In the genomic region with DNA sequence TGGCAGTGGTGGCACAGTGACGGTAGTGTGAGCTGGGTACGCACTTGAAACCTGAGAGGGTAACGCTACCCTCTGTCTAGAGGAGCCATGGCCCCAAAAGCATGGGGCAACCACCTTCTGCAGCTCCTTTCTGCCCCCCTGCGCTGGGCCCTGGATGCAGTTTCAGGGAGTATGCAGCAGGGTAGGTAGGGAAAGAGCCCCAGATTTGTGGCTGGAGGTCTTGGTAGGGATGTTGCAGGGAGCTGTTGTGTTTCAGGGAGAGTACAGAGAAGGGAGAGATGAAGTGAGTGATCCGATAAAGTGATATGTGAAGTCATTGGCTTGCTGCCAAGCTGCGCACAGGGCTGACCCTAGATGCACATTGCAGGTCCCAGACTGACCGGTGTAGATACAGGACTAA, we compare ENCODE assay signal across 15 cellular contexts. TPM values are rescaled to one million over a fixed set of nuclear protein-coding genes. Genes with fewer than 3 reads are reported as not detected.
DNase-seq lines count a peak whose midpoint lies in the region; ATAC-seq and TF ChIP-seq lines count a peak whose summit lies in the region.
"Had no signal": no experiment of that assay in that cellular context is flagged by ENCODE, and none has a peak within 500 bp of the region (broad histone marks: within the 10 kb centered on the region; RNA-seq: fewer than 3 reads in every experiment).

No MANE protein-coding gene starts in this region.

- no peaks in the 10 kb centered on the region for H3K36me3 Mint-ChIP-seq in activated naive CD4-positive, alpha-beta T cell treated with anti-CD3 and anti-CD28 coated beads, Interleukin-2, amount 50 U/mL, for 24 hours
- H3K36me3 Mint-ChIP-seq in HFFc6 (ENCODE audit: low read depth) (peaks cover 5% of the 10 kb centered on the region), nephron progenitor cell (ENCODE audit: low read depth) (peaks cover under 1% of the 10 kb centered on the region)
- H3K36me3 Mint-ChIP-seq in activated T-helper 17 cell treated with anti-CD3 and anti-CD28 coated beads, Interleukin-2, amount 50 U/mL, for 72 hours (ENCODE audit: low read depth), result peaks cover 12% of the 10 kb centered on the region

- TF ChIP-seq CTCF in HFFc6 (IDR thresholded peaks at IDR 0.05) (no peak), spleen (IDR thresholded peaks at IDR 0.05 in 8 of 11, conservative IDR thresholded peaks at IDR 0.05 in 3 of 11) (no peak), nephron progenitor cell (IDR thresholded peaks at IDR 0.05) (no peak)

- H3K4me3 ChIP-seq in spleen, result no peak overlapping the region
- H3K4me3 ChIP-seq: BLaER1 had no signal

- no peaks in the 10 kb centered on the region for H3K27me3 ChIP-seq in spleen (replicated peaks in 1 of 7)
- H3K27me3 ChIP-seq: BLaER1 had no signal

- intact Hi-C loops in spleen (cut with DNase I; ENCODE audit: low total_unique reads), result no loop called here

- H3K36me3 ChIP-seq in spleen, result peaks cover 0 to 12% (median 5%) of the 10 kb centered on the region in 6 donors

- no peak for DNase-seq in activated naive CD4-positive, alpha-beta T cell (lab: John Stamatoyannopoulos, UW)
- DNase-seq in HFFc6 (no peak), spleen (peak; percentile 69), nephron progenitor cell (no peak), inferior parietal cortex (ENCODE audit: extremely low spot score) (no peak)
- DNase-seq: effector CD4-positive, alpha-beta T cell; GF-D8; immature natural killer cell; KBM-7; NCI-H187; retina had no signal

- no peaks in the 10 kb centered on the region for H3K9me3 ChIP-seq in spleen
- H3K9me3 ChIP-seq: BLaER1 had no signal

- 75 to 87% (median 84%) methylated on average over 7 of the region's 7 CpGs for WGBS in spleen, 5 donors

- H3K4me1 ChIP-seq in spleen, result peaks cover 29 to 82% (median 60%) of the 10 kb centered on the region in 6 donors

- peak overlapping the region; percentile 38 for H3K27ac Mint-ChIP-seq in activated naive CD4-positive, alpha-beta T cell treated with anti-CD3 and anti-CD28 coated beads, Interleukin-2, amount 50 U/mL, for 24 hours
- H3K27ac Mint-ChIP-seq in HFFc6 (peak overlapping the region; percentile 57), nephron progenitor cell (no peak overlapping the region)
- H3K27ac Mint-ChIP-seq in activated T-helper 17 cell treated with anti-CD3 and anti-CD28 coated beads, Interleukin-2, amount 50 U/mL, for 72 hours, result peak overlapping the region; percentile 73

- no peak for TF ChIP-seq POLR2A in spleen (IDR thresholded peaks at IDR 0.05)

- H3K27ac ChIP-seq in spleen, result no peak overlapping the region

- no peak overlapping the region for H3K4me3 Mint-ChIP-seq in activated naive CD4-positive, alpha-beta T cell treated with anti-CD3 and anti-CD28 coated beads, Interleukin-2, amount 50 U/mL, for 24 hours
- H3K4me3 Mint-ChIP-seq in HFFc6 (0 out of 2 replicates have a peak overlapping the region, but pooled peaks have one; percentile 8), nephron progenitor cell (no peak overlapping the region)
- H3K4me3 Mint-ChIP-seq in activated T-helper 17 cell treated with anti-CD3 and anti-CD28 coated beads, Interleukin-2, amount 50 U/mL, for 72 hours, result no peak overlapping the region
- H3K4me3 Mint-ChIP-seq: immature natural killer cell had no signal

- no peaks in the 10 kb centered on the region for H3K27me3 Mint-ChIP-seq in activated naive CD4-positive, alpha-beta T cell treated with anti-CD3 and anti-CD28 coated beads, Interleukin-2, amount 50 U/mL, for 24 hours
- H3K27me3 Mint-ChIP-seq in HFFc6 (ENCODE audit: insufficient read depth) (peaks cover 38% of the 10 kb centered on the region), nephron progenitor cell (ENCODE audit: low read depth, poor library complexity) (no peaks in the 10 kb centered on the region)
- H3K27me3 Mint-ChIP-seq in activated T-helper 17 cell treated with anti-CD3 and anti-CD28 coated beads, Interleukin-2, amount 50 U/mL, for 72 hours, result no peaks in the 10 kb centered on the region

- H3K9me3 Mint-ChIP-seq in activated naive CD4-positive, alpha-beta T cell treated with anti-CD3 and anti-CD28 coated beads, Interleukin-2, amount 50 U/mL, for 24 hours, result no peaks in the 10 kb centered on the region
- H3K9me3 Mint-ChIP-seq in HFFc6 (peaks cover 5% of the 10 kb centered on the region; the same call in 1 of the 2 replicates), nephron progenitor cell (no peaks in the 10 kb centered on the region)
- no peaks in the 10 kb centered on the region for H3K9me3 Mint-ChIP-seq in activated T-helper 17 cell treated with anti-CD3 and anti-CD28 coated beads, Interleukin-2, amount 50 U/mL, for 72 hours
- H3K9me3 Mint-ChIP-seq: immature natural killer cell had no signal

- no peak for ATAC-seq in activated T-helper 17 cell treated with anti-CD3 and anti-CD28 coated beads, Interleukin-2, amount 50 U/mL, for 72 hours (replicated peaks)
- no peak for ATAC-seq in HG02885 (IDR thresholded peaks at IDR 0.05; ENCODE audit: poor library complexity, unreplicated experiment)

- H3K4me1 Mint-ChIP-seq in activated naive CD4-positive, alpha-beta T cell treated with anti-CD3 and anti-CD28 coated beads, Interleukin-2, amount 50 U/mL, for 24 hours, result peaks cover 44% of the 10 kb centered on the region
- H3K4me1 Mint-ChIP-seq in HFFc6 (ENCODE audit: low read depth) (peaks cover 56% of the 10 kb centered on the region), nephron progenitor cell (peaks cover 48% of the 10 kb centered on the region)
- H3K4me1 Mint-ChIP-seq in activated T-helper 17 cell treated with anti-CD3 and anti-CD28 coated beads, Interleukin-2, amount 50 U/mL, for 72 hours, result peaks cover 20% of the 10 kb centered on the region

RNA-seq across cellular contexts. Expression of gene PGAM2, which starts 2.7 kb away (rescaled TPM):
- under 1 TPM in 4 of 6 experiments, not detected in 2; 0.26 to 0.51 (median 0.35) TPM for total RNA-seq in HFFc6 (2021; fragmentation: NEBNext Ultra II Directional; extraction: Animal tissue kit (Norgen Biotek cat#: 25700))
- total RNA-seq in activated T-helper 17 cell treated with anti-CD3 and anti-CD28 coated beads, Interleukin-2, amount 50 U/mL, for 72 hours, result 1 to 10 TPM in 1 of 2 donors, not detected in 1; 2.4 TPM
- total RNA-seq in spleen, result 1 to 10 TPM in 4 of 7 donors, under 1 TPM in 2, not detected in 1; 0.75 to 2.8 (median 1.2) TPM
- polyA plus RNA-seq in spleen, result 1 to 10 TPM; 1.6 to 4.0 (median 2.6) TPM
- polyA plus RNA-seq: immature natural killer cell had no signal

RNA-seq across cellular contexts. Expression of gene POLM, which starts 14.3 kb away (rescaled TPM):
- 10 to 100 TPM; 11.4 to 14.3 (median 12.1) TPM for total RNA-seq in HFFc6 (2021; fragmentation: NEBNext Ultra II Directional; extraction: Animal tissue kit (Norgen Biotek cat#: 25700))
- total RNA-seq in activated T-helper 17 cell treated with anti-CD3 and anti-CD28 coated beads, Interleukin-2, amount 50 U/mL, for 72 hours, result 10 to 100 TPM; 27.8 to 33.9 TPM
- 100 to 1,000 TPM in 1 of 7 donors, 10 to 100 TPM in 6; 42.8 to 104 (median 63.4) TPM for total RNA-seq in spleen
- polyA plus RNA-seq in spleen, result 10 to 100 TPM; 22.0 to 44.9 (median 30.3) TPM

RNA-seq across cellular contexts. Expression of gene DBNL, which starts 23.6 kb away (rescaled TPM):
- total RNA-seq in HFFc6 (2021; fragmentation: NEBNext Ultra II Directional; extraction: Animal tissue kit (Norgen Biotek cat#: 25700)), result 100 to 1,000 TPM; 146 to 167 (median 153) TPM
- total RNA-seq in activated T-helper 17 cell treated with anti-CD3 and anti-CD28 coated beads, Interleukin-2, amount 50 U/mL, for 72 hours, result 100 to 1,000 TPM in 1 of 2 donors, 10 to 100 TPM in 1; 93.8 to 137 TPM
- total RNA-seq in spleen, result 100 to 1,000 TPM; 169 to 257 (median 210) TPM
- 100 to 1,000 TPM; 118 to 205 (median 134) TPM for polyA plus RNA-seq in spleen

RNA-seq across cellular contexts. Expression of gene AEBP1, which starts 36.1 kb away (rescaled TPM):
- total RNA-seq in HFFc6 (2021; fragmentation: NEBNext Ultra II Directional; extraction: Animal tissue kit (Norgen Biotek cat#: 25700)), result 10 to 100 TPM; 69.7 to 83.2 (median 76.4) TPM
- 1 to 10 TPM; 1.2 to 5.3 TPM for total RNA-seq in activated T-helper 17 cell treated with anti-CD3 and anti-CD28 coated beads, Interleukin-2, amount 50 U/mL, for 72 hours
- 100 to 1,000 TPM in 2 of 7 donors, 10 to 100 TPM in 5; 67.5 to 106 (median 88.3) TPM for total RNA-seq in spleen
- 10 to 100 TPM; 41.3 to 71.7 (median 49.7) TPM for polyA plus RNA-seq in spleen

RNA-seq across cellular contexts. Expression of gene POLD2, which starts 55.3 kb away (rescaled TPM):
- total RNA-seq in HFFc6 (2021; fragmentation: NEBNext Ultra II Directional; extraction: Animal tissue kit (Norgen Biotek cat#: 25700)), result 100 to 1,000 TPM; 154 to 210 (median 183) TPM
- total RNA-seq in activated T-helper 17 cell treated with anti-CD3 and anti-CD28 coated beads, Interleukin-2, amount 50 U/mL, for 72 hours, result 100 to 1,000 TPM; 114 to 181 TPM
- total RNA-seq in spleen, result 10 to 100 TPM; 31.9 to 73.0 (median 40.9) TPM
- 10 to 100 TPM; 53.7 to 79.1 (median 69.4) TPM for polyA plus RNA-seq in spleen
